In the genomic region with DNA sequence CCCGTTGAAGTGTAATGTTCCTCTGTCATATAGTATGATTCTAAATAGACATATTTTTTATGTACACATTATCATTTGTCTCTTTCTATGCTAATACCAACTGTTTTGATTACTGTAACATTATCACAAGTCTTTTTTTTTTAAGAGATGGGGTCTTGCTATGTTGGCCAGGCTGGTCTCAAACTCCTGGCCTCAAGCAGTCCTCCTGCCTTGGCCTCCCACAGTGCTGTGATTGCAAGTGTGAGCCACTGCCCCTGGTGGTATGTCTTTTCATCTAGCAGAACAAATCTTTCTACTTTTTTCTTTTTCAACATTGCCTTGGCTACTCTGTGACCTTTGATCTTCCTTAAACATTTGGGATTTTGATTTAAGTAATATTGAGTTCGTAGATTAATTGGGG, we compare ENCODE assay signal across 22 cellular contexts. TPM values are rescaled to one million over a fixed set of nuclear protein-coding genes. Genes with fewer than 3 reads are reported as not detected.
DNase-seq lines count a peak whose midpoint lies in the region; ATAC-seq and TF ChIP-seq lines count a peak whose summit lies in the region.
"Had no signal": no experiment of that assay in that cellular context is flagged by ENCODE, and none has a peak within 500 bp of the region (broad histone marks: within the 10 kb centered on the region; RNA-seq: fewer than 3 reads in every experiment).

No MANE protein-coding gene starts in this region.

- H3K9me3 Mint-ChIP-seq in activated CD8-positive, alpha-beta T cell treated with anti-CD3 and anti-CD28 coated beads for 36 hours = no peaks in the 10 kb centered on the region
- H3K9me3 Mint-ChIP-seq in activated CD8-positive, alpha-beta T cell treated with anti-CD3 and anti-CD28 coated beads, Interleukin-2, amount 10 ng/mL, durations not matched to agents 7 days and 5 days (ENCODE audit: insufficient read depth) = no peaks in the 10 kb centered on the region
- no peaks in the 10 kb centered on the region for H3K9me3 Mint-ChIP-seq in neural crest cell
- H3K9me3 Mint-ChIP-seq: CD14-positive monocyte had no signal

- no peak overlapping the region for H3K4me3 Mint-ChIP-seq in activated CD8-positive, alpha-beta T cell treated with anti-CD3 and anti-CD28 coated beads for 36 hours
- no peak overlapping the region for H3K4me3 Mint-ChIP-seq in activated CD8-positive, alpha-beta T cell treated with anti-CD3 and anti-CD28 coated beads, Interleukin-2, amount 10 ng/mL, durations not matched to agents 7 days and 5 days
- H3K4me3 Mint-ChIP-seq in neural crest cell = no peak overlapping the region
- H3K4me3 Mint-ChIP-seq: B cell, CD14-positive monocyte had no signal

- H2BK5ac ChIP-seq in trophoblast cell (ENCODE audit: low read depth, low read length, poor library complexity) = no peak overlapping the region

- CTCF ChIA-PET in activated CD8-positive, alpha-beta T cell treated with anti-CD3 and anti-CD28 coated beads for 36 hours (lab: Charles Lee) = no interaction called here
- CTCF ChIA-PET in activated CD8-positive, alpha-beta T cell treated with anti-CD3 and anti-CD28 coated beads, Interleukin-2, amount 10 ng/mL, durations not matched to agents 7 days and 5 days (lab: Charles Lee) = no interaction called here

- no peaks in the 10 kb centered on the region for H3K36me3 ChIP-seq in SK-N-MC (ENCODE audit: insufficient read depth, low read length)
- H3K36me3 ChIP-seq in tibial nerve = no peaks in the 10 kb centered on the region
- H3K36me3 ChIP-seq in trophoblast cell (ENCODE audit: control insufficient read depth in 1 of 2, insufficient read depth in 2 of 2, low read length in 2 of 2) = no peaks in the 10 kb centered on the region
- H3K36me3 ChIP-seq: HAP-1, SJSA1 had no signal

- no peak overlapping the region for H2BK12ac ChIP-seq in trophoblast cell (ENCODE audit: low read length)

- no peak overlapping the region for H2BK120ac ChIP-seq in trophoblast cell (ENCODE audit: insufficient read depth, low read length, poor library complexity)

- no peak overlapping the region for H2AK5ac ChIP-seq in trophoblast cell (ENCODE audit: low read length)

- no peak for ATAC-seq in activated CD8-positive, alpha-beta T cell treated with anti-CD3 and anti-CD28 coated beads for 36 hours
- no peak for ATAC-seq in activated CD8-positive, alpha-beta T cell treated with anti-CD3 and anti-CD28 coated beads, Interleukin-2, amount 10 ng/mL, durations not matched to agents 7 days and 5 days
- ATAC-seq: Right ventricle myocardium inferior had no signal

- no peak for TF ChIP-seq CTCF in activated CD8-positive, alpha-beta T cell treated with anti-CD3 and anti-CD28 coated beads for 36 hours (IDR thresholded peaks at IDR 0.05)
- TF ChIP-seq CTCF in HL-60 (IDR thresholded peaks at IDR 0.05; ENCODE audit: insufficient read depth, low read length) (no peak), neural crest cell (conservative IDR thresholded peaks at IDR 0.05) (no peak), tibial nerve (IDR thresholded peaks at IDR 0.05) (no peak)

- no peaks in the 10 kb centered on the region for H3K79me1 ChIP-seq in trophoblast cell (ENCODE audit: low read length)

- H3K27ac ChIP-seq in HL-60 (replicated peaks) = peak overlapping the region; percentile 62
- peak overlapping the region; percentile 92 for H3K27ac ChIP-seq in SK-N-MC
- no peak overlapping the region for H3K27ac ChIP-seq in tibial nerve
- H3K27ac ChIP-seq in trophoblast cell (ENCODE audit: low read depth, low read length) = no peak overlapping the region
- H3K27ac ChIP-seq: SJSA1 had no signal

- intact Hi-C loops in activated CD8-positive, alpha-beta T cell treated with anti-CD3 and anti-CD28 coated beads for 36 hours (cut with micrococcal nuclease) = no loop called here

- H3K4me2 ChIP-seq in trophoblast cell (ENCODE audit: low read length) = no peak overlapping the region

- H3K27me3 ChIP-seq in HL-60 (ENCODE audit: insufficient read depth, poor library complexity, severe bottlenecking) = no peaks in the 10 kb centered on the region
- H3K27me3 ChIP-seq in tibial nerve = no peaks in the 10 kb centered on the region
- H3K27me3 ChIP-seq in trophoblast cell (ENCODE audit: insufficient read depth, low read length) = no peaks in the 10 kb centered on the region
- H3K27me3 ChIP-seq: SJSA1 had no signal

- peak; percentile 6 for DNase-seq in activated CD8-positive, alpha-beta T cell treated with anti-CD3 and anti-CD28 coated beads for 36 hours
- DNase-seq in activated CD8-positive, alpha-beta T cell treated with anti-CD3 and anti-CD28 coated beads, Interleukin-2, amount 10 ng/mL, durations not matched to agents 7 days and 5 days = no peak
- DNase-seq in HL-60 (ENCODE audit: low read depth in 1 of 2, low spot score in 1 of 2) = no peak
- no peak for DNase-seq in SK-N-MC (ENCODE audit: low read depth, low spot score)
- DNase-seq in neural crest cell (ENCODE audit: low read depth, low spot score) = no peak
- no peak for DNase-seq in tibial nerve (ENCODE audit: low spot score in 2 of 2)
- no peak for DNase-seq in trophoblast cell
- DNase-seq in NCI-H1436 treated with DMSO at 0.1 percent for 48 hours (lab: John Stamatoyannopoulos, UW) = no peak
- DNase-seq: 8988T; MM.1S; NCI-H1092; NCI-H146; NCI-H2029 treated with DMSO at 0.1 percent for 48 hours; NCI-H510A treated with DMSO at 0.1 percent for 48 hours; NCI-H774; NK-92 treated with Interleukin-12 subunit alpha and Interleukin-12 subunit beta, amount 100 ng/mL, for 24 hours; SW 1271 had no signal

- 94 to 100% methylated on average over 2 of the region's 2 CpGs for WGBS in tibial nerve, 2 donors
- no CpG with 5 or more reads among the region's 2 CpGs for WGBS in trophoblast cell (ENCODE audit: extremely low coverage, insufficient coverage, insufficient read length)

- H3K9ac ChIP-seq in SK-N-MC (ENCODE audit: insufficient read length) (no peak overlapping the region), trophoblast cell (ENCODE audit: low read length) (no peak overlapping the region)

- H3K4me1 ChIP-seq in tibial nerve (peaks cover 0 to 15% (median 0%) of the 10 kb centered on the region in 4 donors), trophoblast cell (ENCODE audit: control insufficient read depth in 1 of 2, insufficient read depth in 2 of 2, low read length in 2 of 2) (peaks cover 0 to 3% of the 10 kb centered on the region in 2 experiments)

- peaks cover 3% of the 10 kb centered on the region for H3K36me3 Mint-ChIP-seq in activated CD8-positive, alpha-beta T cell treated with anti-CD3 and anti-CD28 coated beads for 36 hours (ENCODE audit: low read depth)
- peaks cover 15% of the 10 kb centered on the region for H3K36me3 Mint-ChIP-seq in activated CD8-positive, alpha-beta T cell treated with anti-CD3 and anti-CD28 coated beads, Interleukin-2, amount 10 ng/mL, durations not matched to agents 7 days and 5 days (ENCODE audit: low read depth)
- no peaks in the 10 kb centered on the region for H3K36me3 Mint-ChIP-seq in neural crest cell (ENCODE audit: low read depth)
- H3K36me3 Mint-ChIP-seq: CD14-positive monocyte had no signal

- H3K4me3 ChIP-seq in HL-60 (replicated peaks; ENCODE audit: insufficient read depth, low read length) = no peak overlapping the region
- H3K4me3 ChIP-seq in SK-N-MC = no peak overlapping the region
- H3K4me3 ChIP-seq in tibial nerve = no peak overlapping the region
- H3K4me3 ChIP-seq in trophoblast cell (ENCODE audit: low read depth, low read length) = no peak overlapping the region
- H3K4me3 ChIP-seq: HAP-1, SJSA1 had no signal

- no peak overlapping the region for H3K23ac ChIP-seq in trophoblast cell (ENCODE audit: low read length)

- no peaks in the 10 kb centered on the region for H3K79me2 ChIP-seq in trophoblast cell (ENCODE audit: control insufficient read depth, insufficient read depth, low read length, poor library complexity)

- no peak overlapping the region for H3K4ac ChIP-seq in trophoblast cell (ENCODE audit: low read depth, low read length)

- POLR2A ChIA-PET in activated CD8-positive, alpha-beta T cell treated with anti-CD3 and anti-CD28 coated beads for 36 hours (lab: Charles Lee) = no interaction called here
- POLR2A ChIA-PET in activated CD8-positive, alpha-beta T cell treated with anti-CD3 and anti-CD28 coated beads, Interleukin-2, amount 10 ng/mL, durations not matched to agents 7 days and 5 days (lab: Charles Lee) = no interaction called here

- no peak overlapping the region for H3K18ac ChIP-seq in trophoblast cell (ENCODE audit: low read length)

- H3K4me1 Mint-ChIP-seq in activated CD8-positive, alpha-beta T cell treated with anti-CD3 and anti-CD28 coated beads for 36 hours (ENCODE audit: low read depth) = peaks cover 33% of the 10 kb centered on the region
- H3K4me1 Mint-ChIP-seq in activated CD8-positive, alpha-beta T cell treated with anti-CD3 and anti-CD28 coated beads, Interleukin-2, amount 10 ng/mL, durations not matched to agents 7 days and 5 days (ENCODE audit: low read depth) = peaks cover 44% of the 10 kb centered on the region
- peaks cover 69% of the 10 kb centered on the region for H3K4me1 Mint-ChIP-seq in neural crest cell

- H2AFZ ChIP-seq in trophoblast cell (ENCODE audit: insufficient read depth, low read length, poor library complexity) = no peak overlapping the region

- no peak for TF ChIP-seq EP300 in tibial nerve (IDR thresholded peaks at IDR 0.05)

- no peak overlapping the region for H4K8ac ChIP-seq in trophoblast cell (ENCODE audit: low read depth, low read length)

- no peaks in the 10 kb centered on the region for H3K9me3 ChIP-seq in SK-N-MC (ENCODE audit: low read depth, low read length)
- no peaks in the 10 kb centered on the region for H3K9me3 ChIP-seq in tibial nerve
- no peaks in the 10 kb centered on the region for H3K9me3 ChIP-seq in trophoblast cell (ENCODE audit: insufficient read depth, low read depth, low read length)
- H3K9me3 ChIP-seq: HAP-1, SJSA1 had no signal

- no peak overlapping the region for H3K14ac ChIP-seq in trophoblast cell (ENCODE audit: low read length)

- no peak overlapping the region for H4K12ac ChIP-seq in trophoblast cell (ENCODE audit: low read depth, low read length)

- H3K27ac Mint-ChIP-seq in activated CD8-positive, alpha-beta T cell treated with anti-CD3 and anti-CD28 coated beads for 36 hours = no peak overlapping the region
- no peak overlapping the region for H3K27ac Mint-ChIP-seq in activated CD8-positive, alpha-beta T cell treated with anti-CD3 and anti-CD28 coated beads, Interleukin-2, amount 10 ng/mL, durations not matched to agents 7 days and 5 days
- peak overlapping the region; percentile 61 for H3K27ac Mint-ChIP-seq in neural crest cell (ENCODE audit: unreplicated experiment)
- H3K27ac Mint-ChIP-seq: B cell had no signal

- no peaks in the 10 kb centered on the region for H3K27me3 Mint-ChIP-seq in activated CD8-positive, alpha-beta T cell treated with anti-CD3 and anti-CD28 coated beads for 36 hours
- no peaks in the 10 kb centered on the region for H3K27me3 Mint-ChIP-seq in activated CD8-positive, alpha-beta T cell treated with anti-CD3 and anti-CD28 coated beads, Interleukin-2, amount 10 ng/mL, durations not matched to agents 7 days and 5 days (ENCODE audit: low read depth)
- no peaks in the 10 kb centered on the region for H3K27me3 Mint-ChIP-seq in neural crest cell (ENCODE audit: low read depth)
- H3K27me3 Mint-ChIP-seq: B cell had no signal

- no peak overlapping the region for H4K91ac ChIP-seq in trophoblast cell (ENCODE audit: low read depth, low read length)

- TF ChIP-seq POLR2A in tibial nerve (IDR thresholded peaks at IDR 0.05) = no peak

RNA-seq across cellular contexts. Expression of a gene that starts 57.7 kb away (rescaled TPM):
- 1 to 10 TPM; 6.5 to 7.3 TPM for total RNA-seq in activated CD8-positive, alpha-beta T cell treated with anti-CD3 and anti-CD28 coated beads for 36 hours
- 1 to 10 TPM; 8.8 to 8.9 TPM for total RNA-seq in activated CD8-positive, alpha-beta T cell treated with anti-CD3 and anti-CD28 coated beads, Interleukin-2, amount 10 ng/mL, durations not matched to agents 7 days and 5 days
- total RNA-seq in neural crest cell (8.5 and 8.8 TPM in 2 replicates), tibial nerve (1 to 10 TPM; 3.3 to 5.7 (median 3.5) TPM)
- polyA plus RNA-seq in trophoblast cell (2013) = 2.7 and 3.0 TPM in 2 replicates

RNA-seq across cellular contexts. Expression of a gene that starts 58.8 kb away (rescaled TPM):
- 1 to 10 TPM; 6.9 TPM for total RNA-seq in activated CD8-positive, alpha-beta T cell treated with anti-CD3 and anti-CD28 coated beads for 36 hours
- 1 to 10 TPM; 7.4 to 7.8 TPM for total RNA-seq in activated CD8-positive, alpha-beta T cell treated with anti-CD3 and anti-CD28 coated beads, Interleukin-2, amount 10 ng/mL, durations not matched to agents 7 days and 5 days
- total RNA-seq in neural crest cell = 21.1 and 22.3 TPM in 2 replicates
- 10 to 100 TPM; 12.9 to 16.6 (median 16.0) TPM for total RNA-seq in tibial nerve
- polyA plus RNA-seq in trophoblast cell (2013) = 7.3 and 7.7 TPM in 2 replicates

Comparison
In these comparisons a context has a peak if more than half of its experiments do, and no peak if none do; other contexts are left out.
1. H3K27ac ChIP-seq: peak in HL-60 (single experiment) and SK-N-MC (single experiment); none in tibial nerve (0 of 4) and trophoblast cell (single experiment).